Comparison of ENCODE assay signal across 14 cellular contexts in genomic region chr1:173403996-173404395, GRCh38.
"Had no signal": no experiment of that assay in that cellular context is flagged by ENCODE, and none has a peak within 500 bp of the region (broad histone marks: within the 10 kb centered on the region; RNA-seq: fewer than 3 reads in every experiment).

No MANE protein-coding gene starts in this region.

- DNase-seq: effector CD4-positive, alpha-beta T cell; foreskin melanocyte; mucosa of descending colon; naive thymus-derived CD8-positive, alpha-beta T cell; psoas muscle; stimulated activated CD4-positive, alpha-beta T cell treated with anti-CD3 and anti-CD28 coated beads, Interleukin-2, amount 100 ng/mL, for 24 hours; stimulated activated naive CD8-positive, alpha-beta T cell treated with anti-CD3 and anti-CD28 coated beads, Interleukin-15, Interleukin-2, amounts not matched to agents 100 U/mL and 50 U/mL, for 24 hours; thyroid gland had no signal

- H3K36me3 ChIP-seq: neutrophil, suprapubic skin, thyroid gland had no signal

- H3K79me2 ChIP-seq: hepatocyte had no signal

- H3K4me2 ChIP-seq: hepatocyte had no signal

- H3K9me3 ChIP-seq: mucosa of descending colon, neutrophil, psoas muscle, suprapubic skin, thyroid gland had no signal

- H3K27me3 ChIP-seq: hepatocyte, neutrophil, suprapubic skin, thyroid gland had no signal

- H3K27me3 Mint-ChIP-seq: naive thymus-derived CD8-positive, alpha-beta T cell had no signal

- H3K4me3 ChIP-seq: coronary artery, hepatocyte, mucosa of descending colon, psoas muscle, skin epidermis, suprapubic skin, thyroid gland had no signal

- H3K4me1 ChIP-seq: thyroid gland had no signal

- H3K9me3 Mint-ChIP-seq: naive thymus-derived CD8-positive, alpha-beta T cell had no signal

- H3K4me3 Mint-ChIP-seq: naive thymus-derived CD8-positive, alpha-beta T cell had no signal

- ATAC-seq: mucosa of descending colon; naive thymus-derived CD8-positive, alpha-beta T cell; psoas muscle; sciatic nerve; stimulated activated naive CD8-positive, alpha-beta T cell treated with anti-CD3 and anti-CD28 coated beads, Interleukin-15, Interleukin-2, amounts not matched to agents 100 U/mL and 50 U/mL, for 24 hours had no signal

- H3K27ac ChIP-seq: coronary artery, hepatocyte, neutrophil, psoas muscle, suprapubic skin, thyroid gland had no signal
